2 cellular contexts compared by ENCODE assay signal in the genomic region with DNA sequence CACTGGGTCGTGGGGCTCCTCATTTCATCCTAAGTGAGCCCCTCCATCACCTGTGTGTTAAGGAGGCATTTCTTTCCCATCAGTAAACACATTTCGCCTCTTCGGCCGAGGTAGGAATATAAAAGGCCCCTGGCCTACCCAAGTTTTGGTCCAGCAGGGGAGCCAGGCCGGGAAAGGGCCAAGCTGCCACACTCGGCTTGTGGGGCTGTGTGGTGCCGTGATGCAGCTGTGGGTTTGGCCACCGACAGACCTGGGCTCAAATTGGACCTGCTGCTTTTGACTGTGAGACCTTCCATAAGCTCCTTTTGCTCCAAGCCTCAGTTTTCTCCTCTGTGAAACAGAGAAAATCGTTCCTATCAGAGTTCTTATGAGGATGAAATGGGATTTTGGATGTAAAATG.
TF ChIP-seq lines count a peak whose summit lies in the region.

No MANE protein-coding gene starts in this region.

TF ChIP-seq in A549, 52 proteins besides CTCF, POLR2A, EP300 and RAD21:
- TF ChIP-seq BHLHE40 (IDR thresholded peaks at IDR 0.05; ENCODE audit: low read depth, low read length), result no peak
- TF ChIP-seq ESRRA (IDR thresholded peaks at IDR 0.05; ENCODE audit: borderline replicate concordance, low read length), result no peak
- no peak for TF ChIP-seq RARB (CRISPR knock-in tag; IDR thresholded peaks at IDR 0.05)
- TF ChIP-seq MAFK (IDR thresholded peaks at IDR 0.05; ENCODE audit: partially characterized antibody), result no peak
- TF ChIP-seq EHMT2 (IDR thresholded peaks at IDR 0.05; ENCODE audit: low read depth), result no peak
- no peak for TF ChIP-seq HOXB5 (CRISPR knock-in tag; IDR thresholded peaks at IDR 0.05)
- TF ChIP-seq RCOR1 (IDR thresholded peaks at IDR 0.05; ENCODE audit: low read depth, low read length), result no peak

TF ChIP-seq in IMR-90, 13 proteins besides CTCF, POLR2A, EP300 and RAD21:
- TF ChIP-seq, protein P1, sequence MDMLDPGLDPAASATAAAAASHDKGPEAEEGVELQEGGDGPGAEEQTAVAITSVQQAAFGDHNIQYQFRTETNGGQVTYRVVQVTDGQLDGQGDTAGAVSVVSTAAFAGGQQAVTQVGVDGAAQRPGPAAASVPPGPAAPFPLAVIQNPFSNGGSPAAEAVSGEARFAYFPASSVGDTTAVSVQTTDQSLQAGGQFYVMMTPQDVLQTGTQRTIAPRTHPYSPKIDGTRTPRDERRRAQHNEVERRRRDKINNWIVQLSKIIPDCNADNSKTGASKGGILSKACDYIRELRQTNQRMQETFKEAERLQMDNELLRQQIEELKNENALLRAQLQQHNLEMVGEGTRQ (IDR thresholded peaks at IDR 0.05; ENCODE audit: low read depth, low read length), result no peak
- TF ChIP-seq BHLHE40 (IDR thresholded peaks at IDR 0.05; ENCODE audit: low read depth, low read length), result no peak
- no peak for TF ChIP-seq FOS (IDR thresholded peaks at IDR 0.05; ENCODE audit: low read depth, low read length)
- TF ChIP-seq RFX5 (IDR thresholded peaks at IDR 0.05; ENCODE audit: low read depth, low read length), result no peak
- TF ChIP-seq RCOR1 (IDR thresholded peaks at IDR 0.05; ENCODE audit: insufficient replicate concordance, low read length), result no peak
- no peak for TF ChIP-seq MAFK (IDR thresholded peaks at IDR 0.05; ENCODE audit: low read depth, low read length)
- no peak for TF ChIP-seq SMC3 (IDR thresholded peaks at IDR 0.05; ENCODE audit: low read depth, low read length)
- no peak for TF ChIP-seq NFE2L2 (IDR thresholded peaks at IDR 0.05; ENCODE audit: low read depth, low read length)
- TF ChIP-seq CEBPB (IDR thresholded peaks at IDR 0.05; ENCODE audit: low read depth, low read length), result no peak
- no peak for TF ChIP-seq CHD1 (IDR thresholded peaks at IDR 0.05; ENCODE audit: low read depth, low read length)
- no peak for TF ChIP-seq MXI1 (IDR thresholded peaks at IDR 0.05; ENCODE audit: borderline replicate concordance, low read depth, low read length)
- TF ChIP-seq, protein P2, sequence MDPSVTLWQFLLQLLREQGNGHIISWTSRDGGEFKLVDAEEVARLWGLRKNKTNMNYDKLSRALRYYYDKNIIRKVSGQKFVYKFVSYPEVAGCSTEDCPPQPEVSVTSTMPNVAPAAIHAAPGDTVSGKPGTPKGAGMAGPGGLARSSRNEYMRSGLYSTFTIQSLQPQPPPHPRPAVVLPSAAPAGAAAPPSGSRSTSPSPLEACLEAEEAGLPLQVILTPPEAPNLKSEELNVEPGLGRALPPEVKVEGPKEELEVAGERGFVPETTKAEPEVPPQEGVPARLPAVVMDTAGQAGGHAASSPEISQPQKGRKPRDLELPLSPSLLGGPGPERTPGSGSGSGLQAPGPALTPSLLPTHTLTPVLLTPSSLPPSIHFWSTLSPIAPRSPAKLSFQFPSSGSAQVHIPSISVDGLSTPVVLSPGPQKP (IDR thresholded peaks at IDR 0.05; ENCODE audit: borderline replicate concordance, low read depth, low read length), result no peak
- TF ChIP-seq MAZ (IDR thresholded peaks at IDR 0.05; ENCODE audit: borderline replicate concordance, low read depth, low read length), result no peak
